11 cellular contexts compared by ENCODE assay signal in the genomic region with DNA sequence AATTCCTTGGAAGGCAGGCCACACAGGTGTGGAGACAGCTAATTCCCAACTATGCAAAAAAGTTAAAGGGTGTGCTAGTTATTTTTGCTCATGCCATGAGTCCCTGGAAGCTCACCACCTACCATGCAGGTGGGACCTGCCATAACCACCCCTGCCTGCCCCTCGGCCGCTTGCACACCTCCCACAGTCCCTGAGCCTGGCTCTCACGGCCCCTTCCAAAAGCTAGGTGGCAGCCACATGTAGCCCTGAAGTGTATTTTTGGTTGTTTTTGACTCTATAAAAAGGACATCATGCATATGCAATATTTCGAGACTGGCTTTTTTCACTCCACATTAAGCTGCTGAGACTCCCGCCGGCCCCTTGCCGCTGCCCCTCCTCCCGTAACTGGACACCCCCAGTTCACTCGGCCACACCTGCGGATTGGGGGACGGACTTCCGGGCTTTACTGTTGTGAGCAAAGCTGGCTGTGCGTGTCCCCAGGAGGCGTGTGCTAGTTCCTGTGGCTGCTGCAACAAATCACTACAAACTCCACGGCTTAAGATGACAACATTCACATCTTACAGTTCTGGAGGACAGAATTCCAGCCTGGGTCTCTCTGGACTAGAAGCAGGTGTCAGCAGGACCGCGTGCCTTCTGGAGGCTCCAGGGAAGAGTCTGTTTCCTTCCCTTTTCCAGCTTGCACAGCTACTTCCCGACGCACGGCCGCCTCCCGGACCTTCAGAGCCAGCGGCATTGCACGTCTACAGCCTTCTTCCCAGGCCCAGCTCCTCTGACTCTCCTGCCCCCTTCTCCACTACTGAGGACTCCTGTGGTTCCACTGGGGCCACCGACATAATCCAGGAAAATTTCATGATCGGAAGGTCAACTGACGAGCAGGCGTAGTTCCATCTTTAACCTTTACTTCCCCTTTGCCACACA. TPM values are rescaled to one million over a fixed set of nuclear protein-coding genes. Genes with fewer than 3 reads are reported as not detected.
DNase-seq lines count a peak whose midpoint lies in the region; ATAC-seq and TF ChIP-seq lines count a peak whose summit lies in the region.
"Had no signal": no experiment of that assay in that cellular context is flagged by ENCODE, and none has a peak within 500 bp of the region (broad histone marks: within the 10 kb centered on the region; RNA-seq: fewer than 3 reads in every experiment).

No MANE protein-coding gene starts in this region.

- no peaks in the 10 kb centered on the region for H3K27me3 ChIP-seq in thoracic aorta (replicated peaks; ENCODE audit: insufficient read depth)
- H3K27me3 ChIP-seq: ascending aorta, BE2C had no signal

- H3K4me3 Mint-ChIP-seq in activated T-cell treated with anti-CD3 and anti-CD28 coated beads, Interleukin-2, amount 50 U/mL, for 24 hours = peak overlapping the region; percentile 39
- H3K4me3 Mint-ChIP-seq in activated CD4-positive, alpha-beta memory T cell treated with anti-CD3 and anti-CD28 coated beads for 36 hours = no peak overlapping the region
- peak overlapping the region; percentile 62 to 87 (median 70) for H3K4me3 Mint-ChIP-seq in immature natural killer cell

- no peaks in the 10 kb centered on the region for H3K36me3 Mint-ChIP-seq in activated T-cell treated with anti-CD3 and anti-CD28 coated beads, Interleukin-2, amount 50 U/mL, for 24 hours (ENCODE audit: low read depth)
- H3K36me3 Mint-ChIP-seq in activated CD4-positive, alpha-beta memory T cell treated with anti-CD3 and anti-CD28 coated beads for 36 hours = peaks cover 3% of the 10 kb centered on the region
- H3K36me3 Mint-ChIP-seq in immature natural killer cell = no peaks in the 10 kb centered on the region

- intact Hi-C loops in activated CD4-positive, alpha-beta memory T cell treated with anti-CD3 and anti-CD28 coated beads for 36 hours (cut with micrococcal nuclease) = no loop called here

- no peaks in the 10 kb centered on the region for H3K9me3 ChIP-seq in thoracic aorta
- H3K9me3 ChIP-seq: ascending aorta, BE2C had no signal

- DNase-seq in activated T-cell treated with anti-CD3 and anti-CD28 coated beads, Interleukin-2, amount 50 U/mL, for 24 hours = peak; percentile 37
- DNase-seq in activated T-cell treated with anti-CD3 and anti-CD28 coated beads for 4 hours (no peak), immature natural killer cell (peak; percentile 33 to 44 (median 34)), thoracic aorta (ENCODE audit: low spot score) (no peak), AG08396 (ENCODE audit: low spot score) (no peak), occipital lobe (lab: John Stamatoyannopoulos, UW) (no peak)
- DNase-seq in activated CD4-positive, alpha-beta memory T cell treated with anti-CD3 and anti-CD28 coated beads for 36 hours = peak; percentile 41
- DNase-seq: BE2C, SIG-M5 had no signal

- POLR2A ChIA-PET in activated CD4-positive, alpha-beta memory T cell treated with anti-CD3 and anti-CD28 coated beads for 36 hours (lab: Charles Lee) = interaction anchor here (0.8 to 1.2 kb wide), 2 partner anchors 18 to 19 kb away, joined by 3 to 5 read pairs; no protein-coding TSS in a partner anchor

- CTCF ChIA-PET in activated CD4-positive, alpha-beta memory T cell treated with anti-CD3 and anti-CD28 coated beads for 36 hours (lab: Charles Lee) = interaction anchor here (1.3 to 1.5 kb wide), 2 partner anchors 48 kb away, joined by 5 read pairs; no protein-coding TSS in a partner anchor

- no peaks in the 10 kb centered on the region for H3K27me3 Mint-ChIP-seq in activated T-cell treated with anti-CD3 and anti-CD28 coated beads, Interleukin-2, amount 50 U/mL, for 24 hours
- no peaks in the 10 kb centered on the region for H3K27me3 Mint-ChIP-seq in activated CD4-positive, alpha-beta memory T cell treated with anti-CD3 and anti-CD28 coated beads for 36 hours
- peaks cover 2 to 11% (median 10%) of the 10 kb centered on the region in 3 donors for H3K27me3 Mint-ChIP-seq in immature natural killer cell (ENCODE audit: low read depth in 3 of 3)

- peaks cover 27% of the 10 kb centered on the region for H3K4me1 Mint-ChIP-seq in activated T-cell treated with anti-CD3 and anti-CD28 coated beads, Interleukin-2, amount 50 U/mL, for 24 hours (ENCODE audit: low read depth)
- peaks cover 25% of the 10 kb centered on the region for H3K4me1 Mint-ChIP-seq in activated CD4-positive, alpha-beta memory T cell treated with anti-CD3 and anti-CD28 coated beads for 36 hours (ENCODE audit: low read depth)
- H3K4me1 Mint-ChIP-seq in immature natural killer cell = peaks cover 71 to 73% of the 10 kb centered on the region in 2 donors

- H3K27ac Mint-ChIP-seq in activated T-cell treated with anti-CD3 and anti-CD28 coated beads, Interleukin-2, amount 50 U/mL, for 24 hours = no peak overlapping the region
- no peak overlapping the region for H3K27ac Mint-ChIP-seq in activated CD4-positive, alpha-beta memory T cell treated with anti-CD3 and anti-CD28 coated beads for 36 hours
- peak overlapping the region; percentile 30 to 88 (median 77) for H3K27ac Mint-ChIP-seq in immature natural killer cell

- no peak overlapping the region for H3K27ac ChIP-seq in thoracic aorta
- H3K27ac ChIP-seq: ascending aorta had no signal

- H3K36me3 ChIP-seq in thoracic aorta = no peaks in the 10 kb centered on the region
- H3K36me3 ChIP-seq: ascending aorta, BE2C had no signal

- no peaks in the 10 kb centered on the region for H3K9me3 Mint-ChIP-seq in activated T-cell treated with anti-CD3 and anti-CD28 coated beads, Interleukin-2, amount 50 U/mL, for 24 hours
- H3K9me3 Mint-ChIP-seq in activated CD4-positive, alpha-beta memory T cell treated with anti-CD3 and anti-CD28 coated beads for 36 hours = no peaks in the 10 kb centered on the region
- H3K9me3 Mint-ChIP-seq in immature natural killer cell = no peaks in the 10 kb centered on the region

- H3K4me1 ChIP-seq in thoracic aorta (ENCODE audit: control insufficient read depth in 1 of 2, low read depth in 2 of 2) = peaks cover 0 to 6% of the 10 kb centered on the region in 2 donors
- H3K4me1 ChIP-seq: ascending aorta, BE2C had no signal

- TF ChIP-seq CTCF in thoracic aorta (IDR thresholded peaks at IDR 0.05) = no peak

- peak overlapping the region; percentile 38 for H3K4me3 ChIP-seq in thoracic aorta
- H3K4me3 ChIP-seq: ascending aorta had no signal

- ATAC-seq in thoracic aorta (ENCODE audit: insufficient number of reproducible peaks, low FRiP score, low read depth) (no peak), HG03135 (IDR thresholded peaks at IDR 0.05; ENCODE audit: unreplicated experiment) (no peak)

RNA-seq across cellular contexts. Expression of a gene that starts 24.8 kb away (rescaled TPM):
- total RNA-seq in activated CD4-positive, alpha-beta memory T cell treated with anti-CD3 and anti-CD28 coated beads for 36 hours = 10 to 100 TPM; 19.7 to 20.0 TPM
- polyA plus RNA-seq in immature natural killer cell = 10 to 100 TPM; 11.9 to 17.5 (median 14.4) TPM
- 10 to 100 TPM; 11.5 to 20.2 TPM for total RNA-seq in thoracic aorta
- total RNA-seq in occipital lobe = 3.7 TPM

RNA-seq across cellular contexts. Expression of a gene that starts 25.1 kb away (rescaled TPM):
- not detected for total RNA-seq in activated CD4-positive, alpha-beta memory T cell treated with anti-CD3 and anti-CD28 coated beads for 36 hours
- not detected for polyA plus RNA-seq in immature natural killer cell
- total RNA-seq in thoracic aorta = not detected
- total RNA-seq in occipital lobe = not detected
- total RNA-seq: ascending aorta had no signal

Comparison
In these comparisons a context has a peak if more than half of its experiments do, and no peak if none do; other contexts are left out.
1. DNase-seq: peak in activated T-cell treated with anti-CD3 and anti-CD28 coated beads, Interleukin-2, amount 50 U/mL, for 24 hours (single experiment), activated CD4-positive, alpha-beta memory T cell treated with anti-CD3 and anti-CD28 coated beads for 36 hours (single experiment) and immature natural killer cell (3 of 3); none in activated T-cell treated with anti-CD3 and anti-CD28 coated beads for 4 hours (single experiment), thoracic aorta (single experiment), AG08396 (single experiment) and occipital lobe (single experiment).
2. H3K27ac Mint-ChIP-seq: peak in immature natural killer cell (6 of 6); none in activated T-cell treated with anti-CD3 and anti-CD28 coated beads, Interleukin-2, amount 50 U/mL, for 24 hours (single experiment) and activated CD4-positive, alpha-beta memory T cell treated with anti-CD3 and anti-CD28 coated beads for 36 hours (single experiment).